ENCODE assay signal across 8 cellular contexts in genomic region chr1:155273134-155273982, GRCh38. TPM values are rescaled to one million over a fixed set of nuclear protein-coding genes. Genes with fewer than 3 reads are reported as not detected.
A peak's percentile ranks its signal among the peaks of the same experiment; 100 is the strongest.
DNase-seq lines count a peak whose midpoint lies in the region; ATAC-seq and TF ChIP-seq lines count a peak whose summit lies in the region.

Gene CLK2 (minus strand): TSS chr1:155273504. CDS start chr1:155270977, 2,527 bp downstream.

- CTCF ChIA-PET in GM10248 (lab: Yijun Ruan, JAX): interaction anchor here (0.8 to 11.8 kb wide), 6 partner anchors 17 to 50 kb away, joined by 3 to 154 read pairs (median 3); partner anchors contain the start of gene FDPS

- H3K4me1 ChIP-seq in osteoblast (ENCODE audit: insufficient read depth, low read length) (peaks cover 22% of the 10 kb centered on the region), testis (peaks cover 30% of the 10 kb centered on the region)

- H3K4me3 ChIP-seq in osteoblast (ENCODE audit: insufficient read depth, low read length) (peak within 1 kb of the TSS; percentile 82), testis (peak within 1 kb of the TSS; percentile 73 to 88)

- peak within 1 kb of the TSS; percentile 95 to 98 for H3K27ac Mint-ChIP-seq in activated naive CD4-positive, alpha-beta T cell treated with anti-CD3 and anti-CD28 coated beads, Interleukin-2, amount 50 U/mL, for 72 hours

- POLR2A ChIA-PET in GM10248 (lab: Yijun Ruan, JAX): interaction anchor here (0.6 to 1.0 kb wide), 6 partner anchors 9 to 584 kb away, joined by 3 to 10 read pairs (median 5); partner anchors contain the start of gene GON4L

- H3K79me2 ChIP-seq in osteoblast (ENCODE audit: insufficient read depth, low read length): peaks cover 36% of the 10 kb centered on the region

- peak within 1 kb of the TSS; percentile 92 for H3K4me2 ChIP-seq in osteoblast (ENCODE audit: insufficient read depth, low read length)

- H3K36me3 ChIP-seq in osteoblast (ENCODE audit: insufficient read depth, low read length) (peaks cover 29% of the 10 kb centered on the region), testis (ENCODE audit: low read depth, missing control alignments) (no peaks in the 10 kb centered on the region)

- 0 to 1% methylated on average over 24 to 63 of the region's 77 CpGs for WGBS in testis, 2 donors

- intact Hi-C loops in testis (cut with DNase I; ENCODE audit: low total_unique reads): no loop called here

- peaks cover 0 to 6% of the 10 kb centered on the region in 2 donors for H3K9me3 Mint-ChIP-seq in activated naive CD4-positive, alpha-beta T cell treated with anti-CD3 and anti-CD28 coated beads, Interleukin-2, amount 50 U/mL, for 72 hours

- peak; percentile 52 for TF ChIP-seq POLR2A in testis (IDR thresholded peaks at IDR 0.05)

- peaks cover 9% of the 10 kb centered on the region for H4K20me1 ChIP-seq in osteoblast (ENCODE audit: insufficient read depth, low read length)

- H3K27me3 ChIP-seq in osteoblast (ENCODE audit: insufficient read depth, low read length): no peaks in the 10 kb centered on the region
- H3K27me3 ChIP-seq in testis: no peaks in the 10 kb centered on the region

- TF ChIP-seq CTCF in GM10248 (IDR thresholded peaks at IDR 0.05; ENCODE audit: control extremely low read depth, extremely low read depth, low read depth, missing control alignments) (no peak), osteoblast (IDR thresholded peaks at IDR 0.05; ENCODE audit: extremely low read depth, low read depth, low read length) (no peak), testis (IDR thresholded peaks at IDR 0.05) (no peak)

- peak within 1 kb of the TSS; percentile 78 for H2AFZ ChIP-seq in osteoblast (ENCODE audit: low read length)

- peaks cover 24 to 40% of the 10 kb centered on the region in 2 donors for H3K36me3 Mint-ChIP-seq in activated naive CD4-positive, alpha-beta T cell treated with anti-CD3 and anti-CD28 coated beads, Interleukin-2, amount 50 U/mL, for 72 hours

- ATAC-seq in HG02623 (IDR thresholded peaks at IDR 0.05; ENCODE audit: unreplicated experiment): peak; percentile 68
- ATAC-seq in activated naive CD4-positive, alpha-beta T cell treated with anti-CD3 and anti-CD28 coated beads, Interleukin-2, amount 50 U/mL, for 72 hours: peak; percentile 88 to 89

- DNase-seq in GM10248 (ENCODE audit: extremely low spot score) (peak; percentile 97), NCI-H1105 treated with DMSO at 0.1 percent for 48 hours (lab: John Stamatoyannopoulos, UW) (peak; percentile 97), SKM-1 treated with dmso at 0.1 percent for 144 hours (lab: John Stamatoyannopoulos, UW; ENCODE audit: unreplicated experiment) (peak; percentile 98), glomerular endothelial cell (ENCODE audit: extremely low read depth, low read depth, low spot score) (no peak), osteoblast (ENCODE audit: insufficient read length, low spot score, missing footprints) (peak; percentile 100), testis (peak; percentile 95)
- peak; percentile 94 to 96 for DNase-seq in activated naive CD4-positive, alpha-beta T cell treated with anti-CD3 and anti-CD28 coated beads, Interleukin-2, amount 50 U/mL, for 72 hours (ENCODE audit: low spot score in 2 of 2)

- H3K9me3 ChIP-seq in osteoblast (ENCODE audit: low read depth, low read length): no peaks in the 10 kb centered on the region
- no peaks in the 10 kb centered on the region for H3K9me3 ChIP-seq in testis

- peak within 1 kb of the TSS; percentile 42 for H3K27ac ChIP-seq in osteoblast (ENCODE audit: low read depth, low read length)
- peak within 1 kb of the TSS; percentile 94 to 97 for H3K27ac ChIP-seq in testis

RNA-seq across cellular contexts. Expression of gene CLK2, which starts in this region (rescaled TPM):
- 100 to 1,000 TPM in 1 of 2 donors, 10 to 100 TPM in 1; 90.7 to 106 TPM for total RNA-seq in activated naive CD4-positive, alpha-beta T cell treated with anti-CD3 and anti-CD28 coated beads, Interleukin-2, amount 50 U/mL, for 72 hours
- total RNA-seq in glomerular endothelial cell: 30.2 and 36.1 TPM in 2 replicates
- 17.4 and 19.7 TPM in 2 replicates for total RNA-seq in osteoblast
- 10 to 100 TPM; 52.8 to 54.1 TPM for total RNA-seq in testis
- 37.0 TPM for polyA plus RNA-seq in testis (ENCODE audit: insufficient read depth, low read depth, low replicate concordance)
